In the genomic region with DNA sequence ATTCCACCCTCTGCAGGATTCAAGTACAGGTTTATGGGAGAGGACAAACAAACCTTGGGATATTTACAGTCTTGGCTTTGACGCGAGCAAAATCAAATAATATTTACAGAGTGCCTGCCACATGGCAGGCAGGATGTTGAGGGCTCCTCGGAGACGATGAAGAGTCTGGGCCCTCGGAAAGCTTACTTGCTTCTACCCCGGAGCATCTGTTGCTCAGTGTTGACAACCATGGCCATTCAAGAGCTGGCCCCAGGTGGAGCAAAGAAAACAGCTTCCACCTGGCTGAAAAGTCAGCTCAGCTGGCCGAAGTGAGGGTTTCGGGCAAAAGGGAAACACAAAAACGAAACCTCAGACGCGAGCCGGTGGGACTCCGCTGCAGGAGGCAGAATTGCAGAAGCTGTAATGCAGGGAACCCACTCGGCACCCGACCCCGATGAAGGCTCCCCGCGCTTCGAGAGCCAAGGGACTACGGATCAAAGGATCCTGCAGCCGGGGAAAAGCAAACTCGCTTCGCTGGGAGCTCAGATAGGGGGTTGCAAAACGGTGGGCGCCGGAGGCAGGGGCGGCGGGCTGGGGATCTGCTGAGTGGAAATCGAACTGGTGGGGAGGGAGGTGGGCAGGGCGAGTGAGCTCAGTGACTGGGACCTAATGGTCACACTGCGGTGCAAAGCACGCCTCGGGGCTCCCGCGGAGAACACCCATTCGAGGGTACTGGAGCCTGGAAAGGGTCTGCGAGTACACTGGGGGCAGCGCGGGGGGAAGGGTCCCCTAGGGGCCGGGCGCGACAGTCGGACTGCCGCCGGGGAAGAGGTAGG, we compare ENCODE assay signal across 8 cellular contexts. TPM values are rescaled to one million over a fixed set of nuclear protein-coding genes. Genes with fewer than 3 reads are reported as not detected.
DNase-seq lines count a peak whose midpoint lies in the region; ATAC-seq, FAIRE-seq and TF ChIP-seq lines count a peak whose summit lies in the region.

No MANE protein-coding gene starts in this region.

- peaks cover 12% of the 10 kb centered on the region for H3F3A ChIP-seq in smooth muscle cell (ENCODE audit: low read depth)

- TF ChIP-seq EP300 in K562 (IDR thresholded peaks at IDR 0.05; ENCODE audit: low read length): no peak

- no peak for TF ChIP-seq RAD21 in K562 (CRISPR knock-in tag; conservative IDR thresholded peaks at IDR 0.05 in 1 of 2, IDR thresholded peaks at IDR 0.05 in 1 of 2)

- ATAC-seq in GM19351 (IDR thresholded peaks at IDR 0.05; ENCODE audit: unreplicated experiment) (peak; percentile 19), HG03457 (IDR thresholded peaks at IDR 0.05; ENCODE audit: unreplicated experiment) (peak; percentile 10), K562 (peak; percentile 5)

- H3K4me3 ChIP-seq in BJ (ENCODE audit: low read depth, low read length): peak overlapping the region; percentile 59
- peak overlapping the region; percentile 50 for H3K4me3 ChIP-seq in K562
- peak overlapping the region; percentile 82 for H3K4me3 ChIP-seq in smooth muscle cell

- WGBS in K562 (ENCODE audit: insufficient coverage, low coverage, missing lambda C conversion rate): 36% methylated on average over 30 of the region's 45 CpGs
- WGBS in smooth muscle cell (ENCODE audit: low lambda C conversion rate): 2% methylated on average over 43 of the region's 45 CpGs

- FAIRE-seq in K562 (lab: Jason Lieb, UNC): no peak

- no peaks in the 10 kb centered on the region for H3K9me1 ChIP-seq in K562 (ENCODE audit: control insufficient read depth, insufficient read depth, low read length)

- H3K27ac ChIP-seq in K562 (ENCODE audit: extremely low read depth, low read depth, low read length): no peak overlapping the region
- H3K27ac ChIP-seq in smooth muscle cell (ENCODE audit: low read depth): no peak overlapping the region

- H3K9me3 ChIP-seq in K562 (replicated peaks; ENCODE audit: control insufficient read depth, insufficient read depth, low read depth, low read length) (no peaks in the 10 kb centered on the region), smooth muscle cell (replicated peaks; ENCODE audit: low read depth) (no peaks in the 10 kb centered on the region)

- no peak for DNase-seq in BJ (ENCODE audit: low read depth)
- peak; percentile 10 for DNase-seq in T follicular helper cell (ENCODE audit: low read depth)
- no peak for DNase-seq in K562 (ENCODE audit: extremely low read depth in 1 of 4, low spot score in 3 of 4)
- DNase-seq in iPS-NIHi7 (ENCODE audit: extremely low spot score): peak; percentile 17
- no peak for DNase-seq in smooth muscle cell (lab: John Stamatoyannopoulos, UW; ENCODE audit: unreplicated experiment)
- no peak for DNase-seq in NCI-H1048 (lab: John Stamatoyannopoulos, UW)

- no peaks in the 10 kb centered on the region for H3K36me3 ChIP-seq in BJ (ENCODE audit: control insufficient read depth, insufficient read depth, low read length)
- no peaks in the 10 kb centered on the region for H3K36me3 ChIP-seq in K562 (ENCODE audit: control insufficient read depth, insufficient read depth, low read length)
- no peaks in the 10 kb centered on the region for H3K36me3 ChIP-seq in smooth muscle cell (ENCODE audit: low read depth)

- H3K9ac ChIP-seq in K562 (ENCODE audit: insufficient read depth in 1 of 2, low read depth in 2 of 2, low read length in 2 of 2): peak overlapping the region in 1 of 2 experiments; percentile 84; a peak in 2 of 4 replicates
- no peak overlapping the region for H3K9ac ChIP-seq in smooth muscle cell (ENCODE audit: low read depth)

- no peak for TF ChIP-seq POLR2A in K562 (conservative IDR thresholded peaks at IDR 0.05)

- H2AFZ ChIP-seq in K562 (ENCODE audit: low read depth, low read length) (peak overlapping the region; percentile 82), smooth muscle cell (ENCODE audit: low read depth) (peak overlapping the region; percentile 65)

- CTCF ChIA-PET in BJ (lab: Yijun Ruan, JAX): interaction anchor here (0.6 to 1.2 kb wide), 2 partner anchors 14 to 22 kb away, joined by 3 to 4 read pairs; no protein-coding TSS in a partner anchor
- CTCF ChIA-PET in K562 (lab: Yijun Ruan, JAX; ENCODE audit: low intra/inter-chr PET ratio): no interaction called here

- POLR2A ChIA-PET in BJ (lab: Charles Lee): interaction anchor here (0.6 kb wide), 2 partner anchors 47 to 330 kb away, joined by 3 to 6 read pairs; no protein-coding TSS in a partner anchor
- POLR2A ChIA-PET in K562 (lab: Yijun Ruan, JAX): interaction anchor here (1.2 to 1.9 kb wide), 2 partner anchors 14 to 31 kb away, joined by 4 to 6 read pairs; no protein-coding TSS in a partner anchor

- intact Hi-C loops in K562 (cut with micrococcal nuclease): no loop called here

- H3K79me2 ChIP-seq in K562 (ENCODE audit: control insufficient read depth, insufficient read depth, low read length) (no peaks in the 10 kb centered on the region), smooth muscle cell (ENCODE audit: low read depth) (no peaks in the 10 kb centered on the region)

- H3K4me1 ChIP-seq in K562 (replicated peaks in 1 of 2; ENCODE audit: control insufficient read depth in 2 of 2, insufficient read depth in 2 of 2, low read length in 2 of 2): peaks cover 8 to 19% of the 10 kb centered on the region in 2 experiments; a peak in 3 of 5 replicates
- H3K4me1 ChIP-seq in smooth muscle cell (ENCODE audit: low read depth): peaks cover 8% of the 10 kb centered on the region

- TF ChIP-seq CTCF in BJ (IDR thresholded peaks at IDR 0.05; ENCODE audit: insufficient read depth, low read depth, low read length): no peak
- TF ChIP-seq CTCF in K562 (IDR thresholded peaks at IDR 0.05 in 2 of 3, conservative IDR thresholded peaks at IDR 0.05 in 1 of 3; ENCODE audit: insufficient read depth in 2 of 3, low read depth in 1 of 3, low read length in 3 of 3): no peak
- no peak for TF ChIP-seq CTCF in smooth muscle cell (IDR thresholded peaks at IDR 0.05; ENCODE audit: borderline replicate concordance, insufficient read depth, poor library complexity, severe bottlenecking)

- H4K20me1 ChIP-seq in K562 (replicated peaks; ENCODE audit: control insufficient read depth, insufficient read depth, low read length): no peaks in the 10 kb centered on the region
- no peaks in the 10 kb centered on the region for H4K20me1 ChIP-seq in smooth muscle cell (ENCODE audit: low read depth)

- H3K4me2 ChIP-seq in K562 (ENCODE audit: insufficient read depth, low read length): peak overlapping the region; percentile 73
- H3K4me2 ChIP-seq in smooth muscle cell: peak overlapping the region; percentile 99

- in situ Hi-C loops in K562 (cut with MboI): no loop called here

- no peaks in the 10 kb centered on the region; the same call in 1 of the 2 replicates for H3K27me3 ChIP-seq in BJ (ENCODE audit: control insufficient read depth, insufficient read depth, low read length)
- H3K27me3 ChIP-seq in K562 (ENCODE audit: control insufficient read depth in 2 of 2, insufficient read depth in 2 of 2, low read length in 2 of 2): peaks cover 0 to 8% of the 10 kb centered on the region in 2 experiments; a peak in 1 of 5 replicates
- H3K27me3 ChIP-seq in smooth muscle cell (ENCODE audit: low read depth): no peaks in the 10 kb centered on the region

- BruUV-seq in K562 (replicated peaks; lab: Mats Ljungman, UMichigan): no TSS peak

TF ChIP-seq in K562, 482 proteins besides CTCF, POLR2A, EP300 and RAD21:
- TF ChIP-seq KDM5B (IDR thresholded peaks at IDR 0.05; ENCODE audit: insufficient replicate concordance, low read depth, low read length) (peak; percentile 14), RFX7 (CRISPR knock-in tag; IDR thresholded peaks at IDR 0.05) (no peak)

RNA-seq across cellular contexts. Expression of gene ATP8A1, which starts 0.8 kb away (rescaled TPM):
- polyA plus RNA-seq in BJ (2011; rRNA removed) (0.02 and 0.37 TPM in 2 replicates), K562 (2011; rRNA removed) (0.01 and 0.29 TPM in 2 replicates), K562 (2014; fragmentation: Illumina TruSeq; extraction: Trizol) (0.03 and 0.07 TPM in 2 replicates), K562 (2014; fragmentation: Nextera tagmentation; extraction: Ambion mirVana) (under 1 TPM in 1 of 2 experiments, not detected in 1; 0.07 TPM), K562 (2014; rRNA removed) (0.05 TPM in 1 of 2 replicates, not detected in the other), smooth muscle cell (0.90 TPM in 1 of 2 replicates, not detected in the other)
- 0.05 and 0.14 TPM in 2 replicates for polyA minus RNA-seq in BJ (2011; rRNA and poly(A)+ RNA removed)
- 0.05 and 1.1 TPM in 2 replicates for total RNA-seq in K562 (2011; cell fraction: chromatin; rRNA removed; ENCODE audit: low replicate concordance)
- 0.33 and 0.53 TPM in 2 replicates for total RNA-seq in K562 (2011; cell fraction: nucleolus; rRNA removed)
- 0.07 and 0.69 TPM in 2 replicates for total RNA-seq in K562 (2011; cell fraction: nucleoplasm; rRNA removed)
- total RNA-seq in K562 (2014; rRNA removed) (under 0.01 and 0.05 TPM in 2 replicates), K562 (2014; rRNA removed; fragmentation: Illumina TruSeq; extraction: Trizol) (0.03 and 0.07 TPM in 2 replicates), K562 (2015; rRNA removed; fragmentation: Illumina TruSeq; extraction: Trizol) (0.07 and 0.08 TPM in 2 replicates), K562 (2021) (0.11 and 0.38 TPM in 2 replicates), smooth muscle cell (1.4 and 1.8 TPM in 2 replicates)
- polyA plus RNA-seq in K562 (2011; cell fraction: cytosol; rRNA removed): 0.03 TPM in 1 of 2 replicates, not detected in the other
- 0.03 and 0.28 TPM in 2 replicates for polyA plus RNA-seq in K562 (2011; cell fraction: nucleus; rRNA removed)
- polyA plus RNA-seq in K562 (2012): 0.10 and 0.19 TPM in 2 replicates
- 0.06 and 0.35 TPM in 2 replicates for polyA minus RNA-seq in K562 (2011; rRNA and poly(A)+ RNA removed)
- polyA minus RNA-seq in K562 (2011; cell fraction: cytosol; rRNA and poly(A)+ RNA removed): 0.19 TPM in 1 of 2 replicates, not detected in the other
- polyA minus RNA-seq in K562 (2011; cell fraction: nucleus; rRNA and poly(A)+ RNA removed): 0.11 and 0.40 TPM in 2 replicates

Comparison
In these comparisons a context has a peak if more than half of its experiments do, and no peak if none do; other contexts are left out.
1. DNase-seq: peak in T follicular helper cell (single experiment) and iPS-NIHi7 (single experiment); none in BJ (single experiment), K562 (0 of 4), smooth muscle cell (single experiment) and NCI-H1048 (single experiment).
2. Peak in every context shown above with its lines, with median percentiles within 50 percentile points of each other: H3K4me3 ChIP-seq and ATAC-seq.